ENCODE assay signal across 8 cellular contexts in genomic region chrX:155216179-155216939, GRCh38. TPM values are rescaled to one million over a fixed set of nuclear protein-coding genes. Genes with fewer than 3 reads are reported as not detected.
A peak's percentile ranks its signal among the peaks of the same experiment; 100 is the strongest.
DNase-seq lines count a peak whose midpoint lies in the region; ATAC-seq and TF ChIP-seq lines count a peak whose summit lies in the region.

TSS of gene VBP1 (plus strand) at chrX:155216460. CDS start at chrX:155216483, 23 bp downstream.

- H3K27ac ChIP-seq in Panc1 (ENCODE audit: low read length) (peak within 1 kb of the TSS; percentile 83), esophagus (ENCODE audit: low read depth in 2 of 2, low read length in 1 of 2) (peak within 1 kb of the TSS; percentile 79 to 88)

- H3K4me3 ChIP-seq in Panc1 (ENCODE audit: low read depth in 2 of 2, low read length in 2 of 2) (peak within 1 kb of the TSS; percentile 94 to 100), esophagus (ENCODE audit: low read depth in 1 of 2, low read length in 2 of 2) (peak within 1 kb of the TSS; percentile 57 to 84), mucosa of stomach (ENCODE audit: low read length) (peak within 1 kb of the TSS; percentile 50)

- H3K27me3 Mint-ChIP-seq in activated T-cell treated with anti-CD3 and anti-CD28 coated beads, Interleukin-2, amount 50 U/mL, for 4 hours (ENCODE audit: low read depth) = no peaks in the 10 kb centered on the region

- DNase-seq in DMS79 (lab: John Stamatoyannopoulos, UW) = peak; percentile 90
- peak; percentile 30 for DNase-seq in KG1 (lab: John Stamatoyannopoulos, UW)
- peak; percentile 88 for DNase-seq in Panc1 (ENCODE audit: low read depth, low spot score)
- DNase-seq in activated T-cell treated with anti-CD3 and anti-CD28 coated beads, Interleukin-2, amount 50 U/mL, for 4 hours = peak; percentile 79
- peak; percentile 57 to 67 for DNase-seq in stimulated activated CD8-positive, alpha-beta memory T cell treated with anti-CD3 and anti-CD28 coated beads, Interleukin-7, amount 100 ng/mL, for 1 hour (ENCODE audit: low read depth in 2 of 2)

- H3K27me3 ChIP-seq in Panc1 (ENCODE audit: control insufficient read depth, insufficient read depth, low read length) = no peaks in the 10 kb centered on the region
- no peaks in the 10 kb centered on the region for H3K27me3 ChIP-seq in esophagus (ENCODE audit: control insufficient read depth in 1 of 2, insufficient read depth in 2 of 2, low read length in 2 of 2)
- no peaks in the 10 kb centered on the region for H3K27me3 ChIP-seq in mucosa of stomach (ENCODE audit: control insufficient read depth, insufficient read depth, low read length)

- peak within 1 kb of the TSS; percentile 96 for H3K4me3 Mint-ChIP-seq in activated T-cell treated with anti-CD3 and anti-CD28 coated beads, Interleukin-2, amount 50 U/mL, for 4 hours

- no TSS peak for BruUV-seq in Panc1 (replicated peaks; lab: Mats Ljungman, UMichigan)

- peak; percentile 97 for ATAC-seq in GM21723 (IDR thresholded peaks at IDR 0.05; ENCODE audit: unreplicated experiment)
- ATAC-seq in Panc1 = peak; percentile 99
- peak; percentile 98 for ATAC-seq in activated T-cell treated with anti-CD3 and anti-CD28 coated beads, Interleukin-2, amount 50 U/mL, for 4 hours

- peaks cover 21% of the 10 kb centered on the region for H3K4me1 ChIP-seq in Panc1 (ENCODE audit: control insufficient read depth, insufficient read depth, low read length)
- H3K4me1 ChIP-seq in esophagus (ENCODE audit: control insufficient read depth in 2 of 2, insufficient read depth in 2 of 2, low read length in 1 of 2) = no peaks in the 10 kb centered on the region
- peaks cover 5% of the 10 kb centered on the region for H3K4me1 ChIP-seq in mucosa of stomach (ENCODE audit: control insufficient read depth, insufficient read depth, low read length)

- peaks cover 20% of the 10 kb centered on the region for H3K4me1 Mint-ChIP-seq in activated T-cell treated with anti-CD3 and anti-CD28 coated beads, Interleukin-2, amount 50 U/mL, for 4 hours (ENCODE audit: low read depth)

- in situ Hi-C loops in Panc1 (cut with HindIII; ENCODE audit: low pct_unique_long_range_greater_than_20kb, low sequenced_read_pairs) = no loop called here

- peaks cover 7% of the 10 kb centered on the region; the same call in 1 of the 2 replicates for H3K36me3 ChIP-seq in Panc1 (ENCODE audit: control insufficient read depth, insufficient read depth, low read length)
- no peaks in the 10 kb centered on the region for H3K36me3 ChIP-seq in esophagus (ENCODE audit: control insufficient read depth in 2 of 2, insufficient read depth in 2 of 2, low read length in 1 of 2)
- H3K36me3 ChIP-seq in mucosa of stomach (ENCODE audit: control insufficient read depth, insufficient read depth, low read length) = no peaks in the 10 kb centered on the region

- H3K36me3 Mint-ChIP-seq in activated T-cell treated with anti-CD3 and anti-CD28 coated beads, Interleukin-2, amount 50 U/mL, for 4 hours (ENCODE audit: insufficient read depth) = peaks cover 2% of the 10 kb centered on the region

- H3K9me3 ChIP-seq in Panc1 (ENCODE audit: control insufficient read depth, insufficient read depth, low read depth, low read length) (no peaks in the 10 kb centered on the region), esophagus (ENCODE audit: control insufficient read depth in 2 of 2, insufficient read depth in 1 of 2, low read depth in 1 of 2, low read length in 1 of 2) (no peaks in the 10 kb centered on the region), mucosa of stomach (ENCODE audit: control insufficient read depth, low read length) (no peaks in the 10 kb centered on the region)

- CTCF ChIA-PET in Panc1 (lab: Charles Lee) = interaction anchor here (0.7 to 1.4 kb wide), 4 partner anchors 17 to 299 kb away, joined by 3 to 9 read pairs (median 4); no protein-coding TSS in a partner anchor

- intact Hi-C loops in Panc1 (cut with micrococcal nuclease; ENCODE audit: unreplicated experiment) = loop anchor here (10.0 kb wide), 2 partner anchors 122 to 232 kb away; no protein-coding TSS in a partner anchor

- H3K9me3 Mint-ChIP-seq in activated T-cell treated with anti-CD3 and anti-CD28 coated beads, Interleukin-2, amount 50 U/mL, for 4 hours = no peaks in the 10 kb centered on the region

- POLR2A ChIA-PET in Panc1 (lab: Charles Lee) = interaction anchor here (0.7 kb wide), 1 partner anchor 152 kb away, joined by 4 read pairs; no protein-coding TSS in a partner anchor

- 0 to 24% methylated on average over 52 to 53 of the region's 53 CpGs for WGBS in esophagus, 2 donors

- peak; percentile 74 for TF ChIP-seq CTCF in Panc1 (IDR thresholded peaks at IDR 0.05)

- H3K9ac ChIP-seq in mucosa of stomach (ENCODE audit: low read length) = peak within 1 kb of the TSS; percentile 84

RNA-seq across cellular contexts. Expression of gene VBP1, which starts in this region (rescaled TPM):
- total RNA-seq in Panc1 (2021; ENCODE audit: unreplicated experiment) = 126 TPM
- 49.0 TPM for polyA plus RNA-seq in Panc1 (2012; ENCODE audit: insufficient read length)
- total RNA-seq in activated T-cell treated with anti-CD3 and anti-CD28 coated beads, Interleukin-2, amount 50 U/mL, for 4 hours = 10 to 100 TPM; 83.6 to 88.2 (median 86.5) TPM
- polyA plus RNA-seq in esophagus = 10 to 100 TPM; 21.2 to 28.2 TPM

Comparison
In these comparisons a context has a peak if more than half of its experiments do, and no peak if none do; other contexts are left out.
1. Peak in every context shown above with its lines: DNase-seq, ATAC-seq, H3K4me3 ChIP-seq and H3K27ac ChIP-seq.
2. DNase-seq: peak in every context shown above with its lines; median percentile 90 in DMS79; 88 in Panc1; 79 in activated T-cell treated with anti-CD3 and anti-CD28 coated beads, Interleukin-2, amount 50 U/mL, for 4 hours; 62 in stimulated activated CD8-positive, alpha-beta memory T cell treated with anti-CD3 and anti-CD28 coated beads, Interleukin-7, amount 100 ng/mL, for 1 hour; 30 in KG1.